Comparison of ENCODE assay signal across 12 cellular contexts in genomic region chr9:76761448-76761847, GRCh38. TPM values are rescaled to one million over a fixed set of nuclear protein-coding genes. Genes with fewer than 3 reads are reported as not detected.
DNase-seq lines count a peak whose midpoint lies in the region; ATAC-seq and TF ChIP-seq lines count a peak whose summit lies in the region.
"Had no signal": no experiment of that assay in that cellular context is flagged by ENCODE, and none has a peak within 500 bp of the region (broad histone marks: within the 10 kb centered on the region; RNA-seq: fewer than 3 reads in every experiment).

No MANE protein-coding gene starts in this region.

- in situ Hi-C loops in HAP-1 (cut with MboI; ENCODE audit: low sequenced_read_pairs), result no loop called here

- H3K4me3 Mint-ChIP-seq in glutamatergic neuron (ENCODE audit: unreplicated experiment) (no peak overlapping the region), type B pancreatic cell (no peak overlapping the region)
- H3K4me3 Mint-ChIP-seq in stimulated activated naive CD8-positive, alpha-beta T cell treated with anti-CD3 and anti-CD28 coated beads, Interleukin-15, amount 100 ng/mL, for 72 hours, result no peak overlapping the region
- H3K4me3 Mint-ChIP-seq: CD4-positive, CD25-positive, alpha-beta regulatory T cell had no signal

- H3K36me3 Mint-ChIP-seq in glutamatergic neuron (ENCODE audit: unreplicated experiment) (peaks cover 4% of the 10 kb centered on the region), type B pancreatic cell (no peaks in the 10 kb centered on the region)
- H3K36me3 Mint-ChIP-seq: CD4-positive, CD25-positive, alpha-beta regulatory T cell had no signal

- H3K36me3 ChIP-seq in cardiac muscle cell (no peaks in the 10 kb centered on the region), HAP-1 (replicated peaks) (no peaks in the 10 kb centered on the region)

- H3K4me1 ChIP-seq in cardiac muscle cell (ENCODE audit: low read depth), result no peaks in the 10 kb centered on the region
- no peaks in the 10 kb centered on the region for H3K4me1 ChIP-seq in right cardiac atrium (ENCODE audit: control insufficient read depth, insufficient read depth, low read length)
- H3K4me1 ChIP-seq in HAP-1, result no peaks in the 10 kb centered on the region

- peak in 1 of 2 donors; percentile 23 for DNase-seq in cardiac muscle cell (ENCODE audit: low read depth in 1 of 2, low spot score in 1 of 2)
- no peak for DNase-seq in right cardiac atrium
- no peak for DNase-seq in glutamatergic neuron
- no peak for DNase-seq in type B pancreatic cell (ENCODE audit: extremely low spot score, unreplicated experiment)
- DNase-seq in stimulated activated naive CD8-positive, alpha-beta T cell treated with anti-CD3 and anti-CD28 coated beads, Interleukin-15, amount 100 ng/mL, for 72 hours, result no peak
- no peak for DNase-seq in HK-2 (ENCODE audit: unreplicated experiment)
- DNase-seq in HAP-1 (ENCODE audit: low spot score in 2 of 2), result no peak
- DNase-seq: CD4-positive, CD25-positive, alpha-beta regulatory T cell; foreskin melanocyte; NCI-H1417 treated with DMSO at 0.1 percent for 48 hours had no signal

- H3K4me3 ChIP-seq in cardiac muscle cell (no peak overlapping the region), right cardiac atrium (ENCODE audit: low read length) (no peak overlapping the region), HAP-1 (no peak overlapping the region)

- H3K9me3 Mint-ChIP-seq in glutamatergic neuron (ENCODE audit: unreplicated experiment) (peaks cover 7% of the 10 kb centered on the region), type B pancreatic cell (no peaks in the 10 kb centered on the region)
- no peaks in the 10 kb centered on the region for H3K9me3 Mint-ChIP-seq in stimulated activated naive CD8-positive, alpha-beta T cell treated with anti-CD3 and anti-CD28 coated beads, Interleukin-15, amount 100 ng/mL, for 72 hours

- ATAC-seq in right cardiac atrium (no peak), SK-N-SH treated with all-trans-retinoic acid at 6 μM for 48 hours (0 out of 3 replicates have a peak, but pooled peaks have one; percentile 35)
- ATAC-seq in stimulated activated naive CD8-positive, alpha-beta T cell treated with anti-CD3 and anti-CD28 coated beads, Interleukin-15, amount 100 ng/mL, for 72 hours, result no peak

- H3K4me1 Mint-ChIP-seq in glutamatergic neuron (ENCODE audit: low read depth, unreplicated experiment) (peaks cover 54% of the 10 kb centered on the region), type B pancreatic cell (ENCODE audit: unreplicated experiment) (no peaks in the 10 kb centered on the region)
- no peaks in the 10 kb centered on the region for H3K4me1 Mint-ChIP-seq in stimulated activated naive CD8-positive, alpha-beta T cell treated with anti-CD3 and anti-CD28 coated beads, Interleukin-15, amount 100 ng/mL, for 72 hours
- H3K4me1 Mint-ChIP-seq: CD4-positive, CD25-positive, alpha-beta regulatory T cell had no signal

- H3K27me3 ChIP-seq in cardiac muscle cell (no peaks in the 10 kb centered on the region), right cardiac atrium (ENCODE audit: control insufficient read depth, insufficient read depth) (no peaks in the 10 kb centered on the region), HAP-1 (ENCODE audit: low read depth) (peaks cover 5% of the 10 kb centered on the region)

- 27% methylated on average over 1 of the region's 1 CpG for WGBS in right cardiac atrium

- peaks cover 4% of the 10 kb centered on the region for H3K27me3 Mint-ChIP-seq in glutamatergic neuron (ENCODE audit: unreplicated experiment)
- H3K27me3 Mint-ChIP-seq in type B pancreatic cell, result peaks cover 27% of the 10 kb centered on the region
- H3K27me3 Mint-ChIP-seq in stimulated activated naive CD8-positive, alpha-beta T cell treated with anti-CD3 and anti-CD28 coated beads, Interleukin-15, amount 100 ng/mL, for 72 hours, result peaks cover 7% of the 10 kb centered on the region

- intact Hi-C loops in right cardiac atrium (cut with DNase I), result no loop called here

- H3K27ac Mint-ChIP-seq in glutamatergic neuron (ENCODE audit: unreplicated experiment) (no peak overlapping the region), type B pancreatic cell (no peak overlapping the region)
- no peak overlapping the region for H3K27ac Mint-ChIP-seq in stimulated activated naive CD8-positive, alpha-beta T cell treated with anti-CD3 and anti-CD28 coated beads, Interleukin-15, amount 100 ng/mL, for 72 hours
- H3K27ac Mint-ChIP-seq: CD4-positive, CD25-positive, alpha-beta regulatory T cell had no signal

- H3K27ac ChIP-seq in cardiac muscle cell (no peak overlapping the region), right cardiac atrium (ENCODE audit: low read length) (no peak overlapping the region)

- no peaks in the 10 kb centered on the region for H3K9me3 ChIP-seq in cardiac muscle cell (ENCODE audit: low read depth)
- H3K9me3 ChIP-seq in right cardiac atrium (ENCODE audit: control insufficient read depth, low read length), result no peaks in the 10 kb centered on the region
- no peaks in the 10 kb centered on the region for H3K9me3 ChIP-seq in HAP-1

- TF ChIP-seq CTCF in cardiac muscle cell (IDR thresholded peaks at IDR 0.05; ENCODE audit: low read depth, low read length), result peak; percentile 45
- peak; percentile 23 for TF ChIP-seq CTCF in glutamatergic neuron (IDR thresholded peaks at IDR 0.05; ENCODE audit: partially characterized antibody, unreplicated experiment)
- peak; percentile 64 for TF ChIP-seq CTCF in type B pancreatic cell (conservative IDR thresholded peaks at IDR 0.05)

TF ChIP-seq in SK-N-SH treated with all-trans-retinoic acid at 6 μM for 48 hours, 23 proteins besides CTCF, POLR2A, EP300 and RAD21 (continues in another document):
- TF ChIP-seq ZNF8 (CRISPR knock-in tag; IDR thresholded peaks at IDR 0.05), result no peak
- TF ChIP-seq CSRNP3 (CRISPR knock-in tag; IDR thresholded peaks at IDR 0.05), result no peak
- TF ChIP-seq SNAI2 (CRISPR knock-in tag; IDR thresholded peaks at IDR 0.05), result no peak
- no peak for TF ChIP-seq ZFP30 (CRISPR knock-in tag; IDR thresholded peaks at IDR 0.05)
- TF ChIP-seq GLIS3 (CRISPR knock-in tag; IDR thresholded peaks at IDR 0.05), result no peak
- no peak for TF ChIP-seq TSHZ2 (CRISPR knock-in tag; IDR thresholded peaks at IDR 0.05)
- TF ChIP-seq ZNF565 (CRISPR knock-in tag; conservative IDR thresholded peaks at IDR 0.05; ENCODE audit: low read depth), result no peak
- TF ChIP-seq CSDC2 (CRISPR knock-in tag; IDR thresholded peaks at IDR 0.05), result no peak
- TF ChIP-seq CREB5 (CRISPR knock-in tag; IDR thresholded peaks at IDR 0.05; ENCODE audit: low read depth), result no peak
- TF ChIP-seq ARNTL (CRISPR knock-in tag; IDR thresholded peaks at IDR 0.05; ENCODE audit: borderline replicate concordance, low read depth), result no peak
- TF ChIP-seq ZC3H10 (CRISPR knock-in tag; IDR thresholded peaks at IDR 0.05), result no peak
- TF ChIP-seq PPARA (CRISPR knock-in tag; IDR thresholded peaks at IDR 0.05; ENCODE audit: borderline replicate concordance), result no peak
- TF ChIP-seq BACH2 (CRISPR knock-in tag; IDR thresholded peaks at IDR 0.05; ENCODE audit: borderline replicate concordance), result no peak

RNA-seq across cellular contexts. Expression of gene PCA3, which starts 2.8 kb away (rescaled TPM):
- total RNA-seq in cardiac muscle cell, result not detected in 2 replicates
- polyA plus RNA-seq in cardiac muscle cell, result 0.39 TPM in 1 of 2 replicates, not detected in the other
- under 1 TPM in 1 of 4 donors, not detected in 3; 0.26 TPM for total RNA-seq in right cardiac atrium
- 0.18 TPM for polyA plus RNA-seq in right cardiac atrium
- total RNA-seq in glutamatergic neuron (ENCODE audit: unreplicated experiment), result not detected
- 0.33 TPM in 1 of 2 replicates, not detected in the other for total RNA-seq in type B pancreatic cell (ENCODE audit: low replicate concordance)
- total RNA-seq: CD4-positive, CD25-positive, alpha-beta regulatory T cell; T-helper 1 cell treated with Interleukin-12 subunit alpha and Interleukin-12 subunit beta and Interleukin-4 antibody, amounts not matched to agents 30 ng/mL and 1 ng/mL, for 36 hours had no signal
- polyA plus RNA-seq: CD4-positive, CD25-positive, alpha-beta regulatory T cell had no signal
